Comparison of ENCODE assay signal across 8 cellular contexts in genomic region chr16:80803341-80804060, GRCh38. TPM values are rescaled to one million over a fixed set of nuclear protein-coding genes. Genes with fewer than 3 reads are reported as not detected.
DNase-seq lines count a peak whose midpoint lies in the region; ATAC-seq and TF ChIP-seq lines count a peak whose summit lies in the region.

No MANE protein-coding gene starts in this region.

- peaks cover 6% of the 10 kb centered on the region for H3K9me3 Mint-ChIP-seq in activated CD8-positive, alpha-beta T cell treated with anti-CD3 and anti-CD28 coated beads for 36 hours
- H3K9me3 Mint-ChIP-seq in nephron progenitor cell = peaks cover 12% of the 10 kb centered on the region

- DNase-seq in NCI-H510A treated with DMSO at 0.1 percent for 48 hours (lab: John Stamatoyannopoulos, UW) = peak; percentile 7
- DNase-seq in NCI-H510A (lab: John Stamatoyannopoulos, UW) = no peak
- DNase-seq in activated CD8-positive, alpha-beta T cell treated with anti-CD3 and anti-CD28 coated beads for 36 hours = peak; percentile 59
- DNase-seq in epithelial cell of prostate (ENCODE audit: low read depth, low spot score) = no peak
- DNase-seq in nephron progenitor cell = peak; percentile 55
- DNase-seq in NCI-H2029 treated with DMSO at 0.1 percent for 48 hours (lab: John Stamatoyannopoulos, UW) = no peak
- DNase-seq in inferior parietal cortex (ENCODE audit: extremely low spot score) = no peak

- H3K27ac ChIP-seq in HUES6 (ENCODE audit: low read depth, low read length) = no peak overlapping the region
- peak overlapping the region; percentile 41 for H3K27ac ChIP-seq in epithelial cell of prostate

- no peaks in the 10 kb centered on the region for H3K36me3 ChIP-seq in HUES6 (ENCODE audit: control insufficient read depth, insufficient read depth, low read length)

- peak; percentile 28 for ATAC-seq in activated CD8-positive, alpha-beta T cell treated with anti-CD3 and anti-CD28 coated beads for 36 hours

- intact Hi-C loops in activated CD8-positive, alpha-beta T cell treated with anti-CD3 and anti-CD28 coated beads for 36 hours (cut with micrococcal nuclease) = no loop called here

- H3K4me1 ChIP-seq in HUES6 (ENCODE audit: control insufficient read depth, insufficient read depth, low read length) = no peaks in the 10 kb centered on the region

- peaks cover 16% of the 10 kb centered on the region for H3K27me3 Mint-ChIP-seq in activated CD8-positive, alpha-beta T cell treated with anti-CD3 and anti-CD28 coated beads for 36 hours
- peaks cover 36% of the 10 kb centered on the region for H3K27me3 Mint-ChIP-seq in nephron progenitor cell (ENCODE audit: low read depth, poor library complexity)

- CTCF ChIA-PET in activated CD8-positive, alpha-beta T cell treated with anti-CD3 and anti-CD28 coated beads for 36 hours (lab: Charles Lee) = no interaction called here

- POLR2A ChIA-PET in activated CD8-positive, alpha-beta T cell treated with anti-CD3 and anti-CD28 coated beads for 36 hours (lab: Charles Lee) = interaction anchor here (1.4 kb wide), 1 partner anchor 12 kb away, joined by 3 read pairs; no protein-coding TSS in a partner anchor

- peaks cover 36% of the 10 kb centered on the region for H3K4me1 Mint-ChIP-seq in activated CD8-positive, alpha-beta T cell treated with anti-CD3 and anti-CD28 coated beads for 36 hours (ENCODE audit: low read depth)
- no peaks in the 10 kb centered on the region for H3K4me1 Mint-ChIP-seq in nephron progenitor cell

- peak overlapping the region; percentile 84 for H3K4me3 ChIP-seq in HUES6 (ENCODE audit: low read depth, low read length)

- peak overlapping the region; percentile 89 for H3K4me3 Mint-ChIP-seq in activated CD8-positive, alpha-beta T cell treated with anti-CD3 and anti-CD28 coated beads for 36 hours
- H3K4me3 Mint-ChIP-seq in nephron progenitor cell = peak overlapping the region; percentile 89

- peaks cover 7% of the 10 kb centered on the region for H3K36me3 Mint-ChIP-seq in activated CD8-positive, alpha-beta T cell treated with anti-CD3 and anti-CD28 coated beads for 36 hours (ENCODE audit: low read depth)
- no peaks in the 10 kb centered on the region for H3K36me3 Mint-ChIP-seq in nephron progenitor cell (ENCODE audit: low read depth)

- H3K27ac Mint-ChIP-seq in activated CD8-positive, alpha-beta T cell treated with anti-CD3 and anti-CD28 coated beads for 36 hours = peak overlapping the region; percentile 82
- H3K27ac Mint-ChIP-seq in nephron progenitor cell = no peak overlapping the region

- H3K27me3 ChIP-seq in HUES6 (ENCODE audit: control insufficient read depth, insufficient read depth, low read length) = peaks cover 53% of the 10 kb centered on the region

- no peaks in the 10 kb centered on the region for H3K9me3 ChIP-seq in HUES6 (ENCODE audit: control insufficient read depth, insufficient read depth, low read depth, low read length)

- H3K9ac ChIP-seq in HUES6 (ENCODE audit: low read length) = no peak overlapping the region

- peak; percentile 63 for TF ChIP-seq CTCF in activated CD8-positive, alpha-beta T cell treated with anti-CD3 and anti-CD28 coated beads for 36 hours (IDR thresholded peaks at IDR 0.05)
- peak; percentile 37 for TF ChIP-seq CTCF in nephron progenitor cell (IDR thresholded peaks at IDR 0.05)

RNA-seq across cellular contexts. Expression of gene CDYL2, which starts 0.9 kb away (rescaled TPM):
- 10 to 100 TPM; 10.4 to 11.4 TPM for total RNA-seq in activated CD8-positive, alpha-beta T cell treated with anti-CD3 and anti-CD28 coated beads for 36 hours

Comparison
In these comparisons a context has a peak if more than half of its experiments do, and no peak if none do; other contexts are left out.
1. DNase-seq: peak in NCI-H510A treated with DMSO at 0.1 percent for 48 hours (single experiment), activated CD8-positive, alpha-beta T cell treated with anti-CD3 and anti-CD28 coated beads for 36 hours (single experiment) and nephron progenitor cell (single experiment); none in NCI-H510A (single experiment), epithelial cell of prostate (single experiment), NCI-H2029 treated with DMSO at 0.1 percent for 48 hours (single experiment) and inferior parietal cortex (single experiment).